Comparison of ENCODE assay signal across 1 cellular context in genomic region chr21:21631961-21632360, GRCh38.
TF ChIP-seq lines count a peak whose summit lies in the region.

No MANE protein-coding gene starts in this region.

TF ChIP-seq in SK-N-SH, 30 proteins besides CTCF, POLR2A, EP300 and RAD21 (continued from another document):
- TF ChIP-seq NRF1 (IDR thresholded peaks at IDR 0.05; ENCODE audit: low read depth, low read length): no peak
- TF ChIP-seq EZH2phosphoT487 (IDR thresholded peaks at IDR 0.05; ENCODE audit: borderline replicate concordance, low read depth): no peak
- TF ChIP-seq NFIC (IDR thresholded peaks at IDR 0.05; ENCODE audit: borderline replicate concordance): no peak
- TF ChIP-seq RXRA (IDR thresholded peaks at IDR 0.05; ENCODE audit: borderline replicate concordance, low read depth): no peak
- no peak for TF ChIP-seq MEF2A (IDR thresholded peaks at IDR 0.05; ENCODE audit: borderline replicate concordance, low read depth)
- no peak for TF ChIP-seq RCOR1 (IDR thresholded peaks at IDR 0.05; ENCODE audit: low read length)
- TF ChIP-seq GABPA (IDR thresholded peaks at IDR 0.05; ENCODE audit: low read depth): no peak
- TF ChIP-seq YY1 (IDR thresholded peaks at IDR 0.05; ENCODE audit: low read depth): no peak
- no peak for TF ChIP-seq FOXJ3 (CRISPR knock-in tag; IDR thresholded peaks at IDR 0.05)
